In the genomic region with DNA sequence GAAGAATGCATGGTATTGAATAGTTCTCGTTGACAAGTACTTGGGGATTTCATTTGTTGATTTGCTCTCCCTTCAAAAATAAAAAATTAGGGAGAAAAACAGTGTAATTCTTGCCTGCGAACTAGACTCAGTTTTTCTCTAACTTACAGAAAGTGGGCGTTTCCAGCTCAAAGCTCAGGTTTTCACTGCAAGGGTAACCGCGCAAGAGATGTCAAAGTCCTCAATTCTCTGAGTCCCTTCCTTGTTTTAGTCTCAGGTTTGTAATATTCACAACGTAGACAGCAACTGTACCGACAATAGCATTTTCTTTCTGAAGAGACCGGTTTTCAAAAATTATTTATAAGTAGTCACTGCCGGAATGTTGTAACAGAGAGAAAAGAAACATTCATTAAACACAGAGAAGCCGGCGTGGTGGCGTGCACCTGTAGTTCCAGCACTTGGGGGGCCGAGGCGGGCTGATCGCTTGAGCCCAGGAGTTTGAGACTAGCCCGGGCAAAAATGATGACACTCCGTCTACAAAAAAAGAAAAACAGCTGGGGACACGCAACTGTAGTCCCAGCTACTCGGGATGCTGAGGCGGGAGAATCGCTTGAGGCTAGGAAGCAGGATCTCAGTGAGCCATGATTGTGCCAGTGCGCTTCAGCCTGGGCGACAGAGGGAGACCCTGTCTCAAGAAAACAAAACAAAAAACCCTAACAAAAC, we compare ENCODE assay signal across 8 cellular contexts. TPM values are rescaled to one million over a fixed set of nuclear protein-coding genes. Genes with fewer than 3 reads are reported as not detected.
A peak's percentile ranks its signal among the peaks of the same experiment; 100 is the strongest.
DNase-seq lines count a peak whose midpoint lies in the region; ATAC-seq, FAIRE-seq and TF ChIP-seq lines count a peak whose summit lies in the region.

No MANE protein-coding gene starts in this region.

- no peaks in the 10 kb centered on the region for H3K27me3 ChIP-seq in iPS-15b (ENCODE audit: control insufficient read depth, insufficient read depth, low read length)

- peaks cover 30% of the 10 kb centered on the region for H3K36me3 Mint-ChIP-seq in activated B cell treated with CpG ODN at 0.5 μM for 24 hours (ENCODE audit: low read depth)
- H3K36me3 Mint-ChIP-seq in stimulated activated naive B cell treated with anti-CD40 and anti-IgM and Interleukin-4, amounts not matched to agents 10 μg/mL and 1 μg/mL and 100 μg/mL, for 72 hours: peaks cover 12 to 28% of the 10 kb centered on the region in 2 donors

- ATAC-seq in activated B cell treated with CpG ODN at 0.5 μM for 24 hours (ENCODE audit: low read depth): no peak
- ATAC-seq in stimulated activated naive B cell treated with anti-CD40 and anti-IgM and Interleukin-4, amounts not matched to agents 10 μg/mL and 1 μg/mL and 100 μg/mL, for 72 hours (replicated peaks): no peak
- ATAC-seq in HG03196 (IDR thresholded peaks at IDR 0.05; ENCODE audit: unreplicated experiment): no peak
- ATAC-seq in HG02981 (IDR thresholded peaks at IDR 0.05; ENCODE audit: unreplicated experiment): no peak

- no peaks in the 10 kb centered on the region for H3K36me3 ChIP-seq in iPS-15b (ENCODE audit: control insufficient read depth, insufficient read depth, low read length)

- H3K27me3 Mint-ChIP-seq in activated B cell treated with CpG ODN at 0.5 μM for 24 hours: no peaks in the 10 kb centered on the region
- H3K27me3 Mint-ChIP-seq in stimulated activated naive B cell treated with anti-CD40 and anti-IgM and Interleukin-4, amounts not matched to agents 10 μg/mL and 1 μg/mL and 100 μg/mL, for 72 hours: no peaks in the 10 kb centered on the region

- CTCF ChIA-PET in activated B cell treated with CpG ODN at 0.5 μM for 24 hours (lab: Charles Lee): interaction anchor here (1.1 to 2.6 kb wide), 12 partner anchors 14 to 1271 kb away, joined by 3 to 45 read pairs (median 4); a partner anchor contains a TSS

- H3K4me1 ChIP-seq in iPS-15b (ENCODE audit: control insufficient read depth, insufficient read depth, low read length): no peaks in the 10 kb centered on the region

- H3K9me3 Mint-ChIP-seq in activated B cell treated with CpG ODN at 0.5 μM for 24 hours: no peaks in the 10 kb centered on the region
- peaks cover 0 to 3% of the 10 kb centered on the region in 2 donors for H3K9me3 Mint-ChIP-seq in stimulated activated naive B cell treated with anti-CD40 and anti-IgM and Interleukin-4, amounts not matched to agents 10 μg/mL and 1 μg/mL and 100 μg/mL, for 72 hours

- H3K27ac Mint-ChIP-seq in activated B cell treated with CpG ODN at 0.5 μM for 24 hours: peak overlapping the region; percentile 95
- H3K27ac Mint-ChIP-seq in stimulated activated naive B cell treated with anti-CD40 and anti-IgM and Interleukin-4, amounts not matched to agents 10 μg/mL and 1 μg/mL and 100 μg/mL, for 72 hours: peak overlapping the region; percentile 99

- H3K4me1 Mint-ChIP-seq in activated B cell treated with CpG ODN at 0.5 μM for 24 hours: peaks cover 40% of the 10 kb centered on the region
- H3K4me1 Mint-ChIP-seq in stimulated activated naive B cell treated with anti-CD40 and anti-IgM and Interleukin-4, amounts not matched to agents 10 μg/mL and 1 μg/mL and 100 μg/mL, for 72 hours: peaks cover 16 to 42% of the 10 kb centered on the region in 2 donors

- POLR2A ChIA-PET in activated B cell treated with CpG ODN at 0.5 μM for 24 hours (lab: Charles Lee): interaction anchor here (0.7 to 3.0 kb wide), 4 partner anchors 64 to 153 kb away, joined by 3 to 48 read pairs (median 26); a partner anchor contains a TSS

- no peak for FAIRE-seq in frontal cortex (lab: Jason Lieb, UNC)

- H3K9ac ChIP-seq in iPS-15b (ENCODE audit: low read depth, low read length): peak overlapping the region; percentile 95

- H3K9me3 ChIP-seq in iPS-15b (ENCODE audit: control insufficient read depth, insufficient read depth, low read length): no peaks in the 10 kb centered on the region

- H3K4me3 Mint-ChIP-seq in activated B cell treated with CpG ODN at 0.5 μM for 24 hours: peak overlapping the region; percentile 98
- peak overlapping the region; percentile 91 to 100 for H3K4me3 Mint-ChIP-seq in stimulated activated naive B cell treated with anti-CD40 and anti-IgM and Interleukin-4, amounts not matched to agents 10 μg/mL and 1 μg/mL and 100 μg/mL, for 72 hours

- DNase-seq in NOMO-1 treated with DMSO at 0.1 percent for 48 hours (lab: John Stamatoyannopoulos, UW; ENCODE audit: unreplicated experiment) (peak; percentile 38), NOMO-1 treated with dmso at 0.1 percent for 144 hours (lab: John Stamatoyannopoulos, UW; ENCODE audit: unreplicated experiment) (no peak), activated B cell treated with CpG ODN at 0.5 μM for 24 hours (no peak), frontal cortex (ENCODE audit: low spot score in 2 of 2) (no peak)
- no peak for DNase-seq in stimulated activated naive B cell treated with anti-CD40 and anti-IgM and Interleukin-4, amounts not matched to agents 10 μg/mL and 1 μg/mL and 100 μg/mL, for 72 hours

- TF ChIP-seq CTCF in activated B cell treated with CpG ODN at 0.5 μM for 24 hours (IDR thresholded peaks at IDR 0.05): no peak

- peak overlapping the region; percentile 98 for H3K4me3 ChIP-seq in iPS-15b (ENCODE audit: low read depth, low read length)

- intact Hi-C loops in activated B cell treated with CpG ODN at 0.5 μM for 24 hours (cut with micrococcal nuclease): loop anchor here (5.0 kb wide), 2 partner anchors 549 to 1269 kb away; a partner anchor contains a TSS

RNA-seq across cellular contexts. Expression of a gene that starts 0.8 kb away (rescaled TPM):
- 14.7 and 19.1 TPM in 2 replicates for total RNA-seq in activated B cell treated with CpG ODN at 0.5 μM for 24 hours
- 11.4 TPM for total RNA-seq in frontal cortex
